Comparison of ENCODE assay signal across 8 cellular contexts in the genomic region with DNA sequence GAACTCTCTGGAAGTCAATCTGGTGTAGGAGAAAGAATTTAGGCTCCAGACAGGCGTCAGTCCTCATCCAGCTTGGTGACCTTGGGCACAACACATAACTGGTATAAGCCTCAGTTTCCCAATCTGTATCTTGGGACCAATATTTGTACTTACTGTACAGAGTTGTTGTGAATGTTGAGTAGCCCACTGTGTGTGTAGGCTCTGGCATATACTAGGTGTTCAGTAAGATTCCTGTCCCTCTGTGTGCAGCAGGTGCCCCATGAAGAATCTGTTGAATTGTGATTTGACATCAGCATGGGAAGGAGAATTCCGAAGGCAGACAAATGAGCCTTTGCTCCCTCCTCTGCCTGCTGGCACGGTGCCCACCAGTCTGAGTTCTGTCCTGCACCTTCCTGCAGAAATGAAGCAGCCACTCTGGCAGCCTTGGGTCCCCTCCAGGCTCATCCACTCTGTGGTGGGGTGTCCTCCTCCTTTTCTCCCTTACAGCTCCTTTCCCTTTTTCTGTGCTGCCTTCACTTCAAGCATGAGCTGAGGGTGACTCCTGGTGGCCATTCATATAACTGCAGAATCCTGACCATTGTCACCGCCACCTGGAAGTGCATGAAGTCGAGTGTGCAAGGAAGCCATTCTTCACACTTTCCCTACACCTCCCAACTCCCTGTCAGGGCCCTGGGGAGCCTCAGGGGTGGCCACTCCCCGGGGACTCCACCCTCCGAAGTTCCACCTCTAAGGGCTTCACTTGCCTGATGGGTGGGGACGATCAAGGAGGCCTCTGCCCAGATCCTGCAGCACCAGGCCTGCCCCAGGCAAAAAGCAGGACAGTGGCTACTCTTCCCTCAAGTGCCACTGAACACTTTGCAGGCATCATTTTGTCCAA. TPM values are rescaled to one million over a fixed set of nuclear protein-coding genes. Genes with fewer than 3 reads are reported as not detected.
DNase-seq lines count a peak whose midpoint lies in the region; ATAC-seq, FAIRE-seq and TF ChIP-seq lines count a peak whose summit lies in the region.

No MANE protein-coding gene starts in this region.

- H3K4me3 ChIP-seq in A549 (no peak overlapping the region), HEK293 (ENCODE audit: low read depth, low read length) (no peak overlapping the region)

- intact Hi-C loops in activated CD4-positive, alpha-beta T cell treated with anti-CD3 and anti-CD28 coated beads for 36 hours (cut with DNase I, micrococcal nuclease), result loop anchor here (1.0 to 10.0 kb wide), 6 partner anchors 310 to 624 kb away; partner anchors contain the start of gene DLK2 (in 1 of the 2)

- no peak overlapping the region for H3K4me2 ChIP-seq in A549

- DNase-seq in A549 (ENCODE audit: low read depth in 1 of 2, low spot score in 1 of 2) (peak; percentile 65 to 73), dermis microvascular lymphatic vessel endothelial cell (ENCODE audit: low read depth in 2 of 2) (peak; percentile 48 to 73), mucosa of gallbladder (ENCODE audit: low spot score) (peak; percentile 81), GOT3 (lab: John Stamatoyannopoulos, UW) (no peak)
- peak; percentile 83 for DNase-seq in activated CD4-positive, alpha-beta T cell treated with anti-CD3 and anti-CD28 coated beads for 36 hours
- DNase-seq in stimulated activated naive B cell treated with anti-CD40 and anti-IgM and Interleukin-4, amounts not matched to agents 10 μg/mL and 1 μg/mL and 100 μg/mL, for 72 hours, result peak; percentile 57

- H3K36me3 Mint-ChIP-seq in activated CD4-positive, alpha-beta T cell treated with anti-CD3 and anti-CD28 coated beads for 36 hours (ENCODE audit: low read depth), result no peaks in the 10 kb centered on the region
- no peaks in the 10 kb centered on the region for H3K36me3 Mint-ChIP-seq in stimulated activated naive B cell treated with anti-CD40 and anti-IgM and Interleukin-4, amounts not matched to agents 10 μg/mL and 1 μg/mL and 100 μg/mL, for 72 hours

- WGBS in A549 (ENCODE audit: missing lambda C conversion rate), result 19% methylated on average over 8 of the region's 8 CpGs

- ATAC-seq in A549, result peak; percentile 36 to 69; a peak in 5 of 6 replicates
- ATAC-seq in activated CD4-positive, alpha-beta T cell treated with anti-CD3 and anti-CD28 coated beads for 36 hours, result peak; percentile 48
- peak; percentile 45 to 59 for ATAC-seq in stimulated activated naive B cell treated with anti-CD40 and anti-IgM and Interleukin-4, amounts not matched to agents 10 μg/mL and 1 μg/mL and 100 μg/mL, for 72 hours (replicated peaks)
- no peak for ATAC-seq in GM18861 (IDR thresholded peaks at IDR 0.05; ENCODE audit: unreplicated experiment)

- TF ChIP-seq CTCF in A549 (IDR thresholded peaks at IDR 0.05), result peak; percentile 82
- TF ChIP-seq CTCF in HEK293 (tag by site-specific recombination; IDR thresholded peaks at IDR 0.05), result peak; percentile 93

- peak overlapping the region; percentile 8 for H3K27ac Mint-ChIP-seq in activated CD4-positive, alpha-beta T cell treated with anti-CD3 and anti-CD28 coated beads for 36 hours
- H3K27ac Mint-ChIP-seq in stimulated activated naive B cell treated with anti-CD40 and anti-IgM and Interleukin-4, amounts not matched to agents 10 μg/mL and 1 μg/mL and 100 μg/mL, for 72 hours, result no peak overlapping the region

- CTCF ChIA-PET in A549 (lab: Yijun Ruan, JAX) (interaction anchor here (0.5 to 14.0 kb wide), 78 partner anchors 10 to 470 kb away, joined by 3 to 235 read pairs (median 4); partner anchors contain the start of gene VEGFA), HEK293 (lab: Yijun Ruan, JAX) (interaction anchor here (0.5 to 10.9 kb wide), 77 partner anchors 8 to 1174 kb away, joined by 3 to 189 read pairs (median 4); partner anchors contain the start of gene VEGFA)
- CTCF ChIA-PET in activated CD4-positive, alpha-beta T cell treated with anti-CD3 and anti-CD28 coated beads for 36 hours (lab: Charles Lee), result interaction anchor here (0.6 to 2.9 kb wide), 41 partner anchors 11 to 470 kb away, joined by 3 to 37 read pairs (median 4); partner anchors contain the start of gene VEGFA

- H3K27me3 Mint-ChIP-seq in activated CD4-positive, alpha-beta T cell treated with anti-CD3 and anti-CD28 coated beads for 36 hours, result peaks cover 6% of the 10 kb centered on the region
- H3K27me3 Mint-ChIP-seq in stimulated activated naive B cell treated with anti-CD40 and anti-IgM and Interleukin-4, amounts not matched to agents 10 μg/mL and 1 μg/mL and 100 μg/mL, for 72 hours, result peaks cover 36 to 44% of the 10 kb centered on the region in 2 donors

- peak overlapping the region; percentile 13 to 57; a peak in 3 of 6 replicates for H3K27ac ChIP-seq in A549
- no peak overlapping the region for H3K27ac ChIP-seq in HEK293 (ENCODE audit: extremely low read depth, low read depth, low read length)

- no peak for TF ChIP-seq POLR2A in A549 (IDR thresholded peaks at IDR 0.05; ENCODE audit: low read length)

- POLR2A ChIA-PET in A549 (lab: Yijun Ruan, JAX), result interaction anchor here (2.6 kb wide), 1 partner anchor 309 kb away, joined by 18 read pairs; the partner anchor contains the start of gene VEGFA
- POLR2A ChIA-PET in HEK293 (lab: Yijun Ruan, JAX), result interaction anchor here (0.5 to 1.4 kb wide), 5 partner anchors 50 to 555 kb away, joined by 3 to 27 read pairs (median 3); partner anchors contain the start of gene VEGFA
- POLR2A ChIA-PET in activated CD4-positive, alpha-beta T cell treated with anti-CD3 and anti-CD28 coated beads for 36 hours (lab: Charles Lee), result interaction anchor here (1.0 kb wide), 1 partner anchor 412 kb away, joined by 4 read pairs; no protein-coding TSS in a partner anchor

- H3K4me1 ChIP-seq in A549 (peaks cover 18% of the 10 kb centered on the region), HEK293 (ENCODE audit: control insufficient read depth, insufficient read depth, low read length) (no peaks in the 10 kb centered on the region)

- peak; percentile 93 to 96 for TF ChIP-seq RAD21 in A549 (conservative IDR thresholded peaks at IDR 0.05 in 1 of 2, IDR thresholded peaks at IDR 0.05 in 1 of 2)

- peaks cover 11% of the 10 kb centered on the region for H3K4me1 Mint-ChIP-seq in activated CD4-positive, alpha-beta T cell treated with anti-CD3 and anti-CD28 coated beads for 36 hours
- peaks cover 8 to 9% of the 10 kb centered on the region in 2 donors for H3K4me1 Mint-ChIP-seq in stimulated activated naive B cell treated with anti-CD40 and anti-IgM and Interleukin-4, amounts not matched to agents 10 μg/mL and 1 μg/mL and 100 μg/mL, for 72 hours

- H3K4me3 Mint-ChIP-seq in activated CD4-positive, alpha-beta T cell treated with anti-CD3 and anti-CD28 coated beads for 36 hours, result no peak overlapping the region
- no peak overlapping the region for H3K4me3 Mint-ChIP-seq in stimulated activated naive B cell treated with anti-CD40 and anti-IgM and Interleukin-4, amounts not matched to agents 10 μg/mL and 1 μg/mL and 100 μg/mL, for 72 hours

- FAIRE-seq in A549 (lab: Jason Lieb, UNC), result no peak

- no peak for TF ChIP-seq EP300 in A549 (IDR thresholded peaks at IDR 0.05)

- H3K9me3 ChIP-seq in A549 (no peaks in the 10 kb centered on the region), HEK293 (ENCODE audit: control insufficient read depth, insufficient read depth, low read depth, low read length) (no peaks in the 10 kb centered on the region)

- no peaks in the 10 kb centered on the region for H3K36me3 ChIP-seq in HEK293 (ENCODE audit: control insufficient read depth in 2 of 2, insufficient read depth in 1 of 2, low read length in 2 of 2)

- no peaks in the 10 kb centered on the region for H3K9me3 Mint-ChIP-seq in activated CD4-positive, alpha-beta T cell treated with anti-CD3 and anti-CD28 coated beads for 36 hours (ENCODE audit: low read depth)
- H3K9me3 Mint-ChIP-seq in stimulated activated naive B cell treated with anti-CD40 and anti-IgM and Interleukin-4, amounts not matched to agents 10 μg/mL and 1 μg/mL and 100 μg/mL, for 72 hours, result no peaks in the 10 kb centered on the region

TF ChIP-seq in A549, 52 proteins besides CTCF, POLR2A, EP300 and RAD21:
- peak; percentile 93 for TF ChIP-seq SMC3 (IDR thresholded peaks at IDR 0.05)
- TF ChIP-seq ZSCAN20 (CRISPR knock-in tag; IDR thresholded peaks at IDR 0.05), result no peak

TF ChIP-seq in HEK293, 187 proteins besides CTCF, POLR2A, EP300 and RAD21 (continues in another document):
- TF ChIP-seq REPIN1 (tag by site-specific recombination; IDR thresholded peaks at IDR 0.05; ENCODE audit: low read depth), result no peak

RNA-seq across cellular contexts. Expression of gene MRPL14, which starts 48.2 kb away (rescaled TPM):
- polyA plus RNA-seq in A549 (2011; rRNA removed) (47.1 and 48.2 TPM in 2 replicates), A549 (2017; fragmentation: RNase III; extraction: RNeasy Plus Mini Kit Qiagen cat#74134 plus additional on column Dnase treatment) (55.3 to 56.5 TPM (median 56.3 TPM) in 3 replicates)
- 108 and 113 TPM in 2 replicates for polyA plus RNA-seq in A549 (2012; cell fraction: cytosol; rRNA removed)
- polyA plus RNA-seq in A549 (2012; cell fraction: nucleus; rRNA removed), result 49.1 and 67.3 TPM in 2 replicates
- 17.1 and 19.3 TPM in 2 replicates for polyA minus RNA-seq in A549 (2011; rRNA and poly(A)+ RNA removed)
- total RNA-seq in activated CD4-positive, alpha-beta T cell treated with anti-CD3 and anti-CD28 coated beads for 36 hours, result 10 to 100 TPM; 29.5 to 43.3 TPM
- total RNA-seq in dermis microvascular lymphatic vessel endothelial cell (52.6 and 57.9 TPM in 2 replicates), mucosa of gallbladder (30.7 TPM)

RNA-seq across cellular contexts. Expression of gene TMEM63B, which starts 48.3 kb away (rescaled TPM):
- 24.0 and 25.4 TPM in 2 replicates for polyA plus RNA-seq in A549 (2011; rRNA removed)
- polyA plus RNA-seq in A549 (2012; cell fraction: cytosol; rRNA removed), result 26.0 and 33.3 TPM in 2 replicates
- polyA plus RNA-seq in A549 (2012; cell fraction: nucleus; rRNA removed), result 50.9 and 59.9 TPM in 2 replicates
- 18.3 to 22.2 TPM (median 21.6 TPM) in 3 replicates for polyA plus RNA-seq in A549 (2017; fragmentation: RNase III; extraction: RNeasy Plus Mini Kit Qiagen cat#74134 plus additional on column Dnase treatment)
- polyA minus RNA-seq in A549 (2011; rRNA and poly(A)+ RNA removed), result 32.9 and 44.4 TPM in 2 replicates
- total RNA-seq in activated CD4-positive, alpha-beta T cell treated with anti-CD3 and anti-CD28 coated beads for 36 hours, result 10 to 100 TPM; 10.9 to 15.2 TPM
- 10.5 and 21.7 TPM in 2 replicates for total RNA-seq in dermis microvascular lymphatic vessel endothelial cell
- total RNA-seq in mucosa of gallbladder, result 71.8 TPM

Comparison
In these comparisons a context has a peak if more than half of its experiments do, and no peak if none do; other contexts are left out.
1. Of the 5 proteins assayed by ChIP-seq in both HEK293 and A549: peak only in HEK293: none; only in A549: none; in both: CTCF; in neither: 4.